ENCODE assay signal across 8 cellular contexts in genomic region chr18:51197661-51198424, GRCh38. TPM values are rescaled to one million over a fixed set of nuclear protein-coding genes. Genes with fewer than 3 reads are reported as not detected.
A peak's percentile ranks its signal among the peaks of the same experiment; 100 is the strongest.
DNase-seq lines count a peak whose midpoint lies in the region; ATAC-seq, FAIRE-seq and TF ChIP-seq lines count a peak whose summit lies in the region.

MEX3C (minus strand) TSS chr18:51197681; CDS start chr18:51197320, 361 bp downstream.

- peak; percentile 93 for DNase-seq in BE2C
- peak; percentile 93 for DNase-seq in NCI-H510A (lab: John Stamatoyannopoulos, UW)
- DNase-seq in activated CD4-positive, alpha-beta T cell treated with anti-CD3 and anti-CD28 coated beads for 1 hour: peak; percentile 98
- DNase-seq in cerebellum (ENCODE audit: low spot score): peak; percentile 98
- peak; percentile 84 for DNase-seq in keratinocyte (ENCODE audit: low read depth, low spot score)
- peak; percentile 96 to 98 for DNase-seq in stimulated activated CD4-positive, alpha-beta T cell treated with anti-CD3 and anti-CD28 coated beads, Interleukin-15, amount 100 ng/mL, for 1 hour (ENCODE audit: low read depth in 1 of 2, low spot score in 1 of 2)

- no peaks in the 10 kb centered on the region for H3K9me3 ChIP-seq in BE2C
- H3K9me3 ChIP-seq in keratinocyte (ENCODE audit: control insufficient read depth, low read depth, low read length): no peaks in the 10 kb centered on the region

- peaks cover 40% of the 10 kb centered on the region for H3K79me2 ChIP-seq in keratinocyte (ENCODE audit: control insufficient read depth, insufficient read depth, low read length)

- H3K9ac ChIP-seq in keratinocyte (ENCODE audit: control insufficient read depth, extremely low read depth, insufficient read depth, low read length): peak within 1 kb of the TSS; percentile 96

- H2AFZ ChIP-seq in keratinocyte (ENCODE audit: control insufficient read depth, low read length): peak within 1 kb of the TSS; percentile 88

- no peaks in the 10 kb centered on the region for H3K4me1 ChIP-seq in BE2C
- peaks cover 19% of the 10 kb centered on the region for H3K4me1 ChIP-seq in keratinocyte (ENCODE audit: control insufficient read depth, extremely low read depth, insufficient read depth, low read length)

- dilution Hi-C loops in keratinocyte (cut with MboI; ENCODE audit: extremely low pct_ligation_motif_present, low sequenced_read_pairs): no loop called here

- peak within 1 kb of the TSS; percentile 87 for H3K27ac ChIP-seq in keratinocyte (ENCODE audit: control insufficient read depth, insufficient read depth, low read length)

- H3K27me3 ChIP-seq in BE2C: no peaks in the 10 kb centered on the region
- H3K27me3 ChIP-seq in keratinocyte (ENCODE audit: control insufficient read depth, extremely low read depth, insufficient read depth, low read length): no peaks in the 10 kb centered on the region

- peaks cover 6% of the 10 kb centered on the region for H4K20me1 ChIP-seq in keratinocyte (ENCODE audit: control insufficient read depth, extremely low read depth, insufficient read depth, low read length)

- peak; percentile 78 for ATAC-seq in HG03439 (IDR thresholded peaks at IDR 0.05; ENCODE audit: unreplicated experiment)

- H3K4me3 ChIP-seq in BE2C (ENCODE audit: low read depth, low read length): peak within 1 kb of the TSS; percentile 85
- H3K4me3 ChIP-seq in keratinocyte (ENCODE audit: control insufficient read depth in 2 of 3, extremely low read depth in 1 of 3, insufficient read depth in 2 of 3, low read depth in 1 of 3, low read length in 3 of 3): peak within 1 kb of the TSS; percentile 86 to 95 (median 95)

- peak; percentile 87 for FAIRE-seq in keratinocyte (lab: Jason Lieb, UNC)

- TF ChIP-seq POLR2A in GM19193 (IDR thresholded peaks at IDR 0.05; ENCODE audit: extremely low read depth, insufficient read depth, insufficient read length): peak; percentile 81

- H3K4me2 ChIP-seq in keratinocyte (ENCODE audit: control insufficient read depth, extremely low read depth, insufficient read depth, low read depth, low read length): peak within 1 kb of the TSS; percentile 90

- no peaks in the 10 kb centered on the region for H3K9me1 ChIP-seq in keratinocyte (ENCODE audit: control insufficient read depth, extremely low read depth, insufficient read depth, low read length)

- 0 out of 2 replicates have a peak, but pooled peaks have one; percentile 6 for TF ChIP-seq CTCF in BE2C (IDR thresholded peaks at IDR 0.05; ENCODE audit: low read depth, low read length)
- TF ChIP-seq CTCF in keratinocyte (optimal IDR thresholded peaks at IDR 0.05 in 1 of 3, IDR thresholded peaks at IDR 0.05 in 1 of 3, conservative IDR thresholded peaks at IDR 0.05 in 1 of 3; ENCODE audit: extremely low read depth in 1 of 3, insufficient read depth in 2 of 3, low read length in 3 of 3): peak in 2 of 3 experiments; percentile 19 to 20

- H3K36me3 ChIP-seq in BE2C: no peaks in the 10 kb centered on the region
- no peaks in the 10 kb centered on the region for H3K36me3 ChIP-seq in keratinocyte (ENCODE audit: control insufficient read depth in 2 of 2, extremely low read depth in 1 of 2, insufficient read depth in 2 of 2, low read length in 2 of 2)

RNA-seq across cellular contexts. Expression of gene MEX3C, which starts in this region (rescaled TPM):
- 17.0 TPM for polyA plus RNA-seq in BE2C (2012; ENCODE audit: insufficient read depth, insufficient read length, low read depth)
- total RNA-seq in cerebellum: 111 TPM
- 62.0 to 75.1 TPM (median 73.9 TPM) in 3 replicates for polyA plus RNA-seq in keratinocyte
- 35.8 TPM for polyA plus RNA-seq in keratinocyte (2011; ENCODE audit: low read depth)
- polyA plus RNA-seq in keratinocyte (2011; cell fraction: cytosol; rRNA removed): 64.8 and 116 TPM in 2 replicates
- polyA plus RNA-seq in keratinocyte (2011; cell fraction: nucleus; rRNA removed): 72.4 and 74.0 TPM in 2 replicates
- 33.8 and 46.5 TPM in 2 replicates for polyA plus RNA-seq in keratinocyte (2012; ENCODE audit: low replicate concordance)
- polyA minus RNA-seq in keratinocyte: 40.9 to 105 TPM (median 75.3 TPM) in 3 replicates
- 45.1 TPM for polyA minus RNA-seq in keratinocyte (2011; cell fraction: cytosol; rRNA and poly(A)+ RNA removed)
- polyA minus RNA-seq in keratinocyte (2011; cell fraction: nucleus; rRNA and poly(A)+ RNA removed): 29.0 and 59.2 TPM in 2 replicates

Comparison
In these comparisons a context has a peak if more than half of its experiments do, and no peak if none do; other contexts are left out.
1. Peak in every context shown above with its lines: DNase-seq, ATAC-seq, H3K4me3 ChIP-seq and H3K27ac ChIP-seq.